ENCODE assay signal across 21 cellular contexts in genomic region chr5:141389153-141390042, GRCh38. TPM values are rescaled to one million over a fixed set of nuclear protein-coding genes. Genes with fewer than 3 reads are reported as not detected.
A peak's percentile ranks its signal among the peaks of the same experiment; 100 is the strongest.
DNase-seq lines count a peak whose midpoint lies in the region; ATAC-seq and TF ChIP-seq lines count a peak whose summit lies in the region.
"Had no signal": no experiment of that assay in that cellular context is flagged by ENCODE, and none has a peak within 500 bp of the region (broad histone marks: within the 10 kb centered on the region; RNA-seq: fewer than 3 reads in every experiment).

No MANE protein-coding gene starts in this region.

- no peak for ATAC-seq in effector memory CD8-positive, alpha-beta T cell (replicated peaks)

- H3K4me2 ChIP-seq in neuronal stem cell (ENCODE audit: insufficient read depth, low read length, poor library complexity, severe bottlenecking), result no peak overlapping the region

- H2AFZ ChIP-seq in neuronal stem cell (ENCODE audit: low read length), result no peak overlapping the region

- intact Hi-C loops in transverse colon (cut with DNase I; ENCODE audit: low total_unique reads), result no loop called here

- no peak overlapping the region for H2BK15ac ChIP-seq in neuronal stem cell (ENCODE audit: low read length)

- peak overlapping the region; percentile 4 for H3K27ac Mint-ChIP-seq in type B pancreatic cell
- H3K27ac Mint-ChIP-seq in effector memory CD8-positive, alpha-beta T cell, result no peak overlapping the region

- H3K18ac ChIP-seq in neuronal stem cell (ENCODE audit: low read length), result peak overlapping the region; percentile 30

- DNase-seq in activated CD8-positive, alpha-beta memory T cell treated with anti-CD3 and anti-CD28 coated beads for 24 hours, result peak; percentile 40
- DNase-seq in activated CD8-positive, alpha-beta memory T cell treated with anti-CD3 and anti-CD28 coated beads, Interleukin-2, amount 50 U/mL, for 4 hours, result no peak
- no peak for DNase-seq in coronary artery (ENCODE audit: low spot score)
- DNase-seq in neuronal stem cell (ENCODE audit: low spot score), result no peak
- DNase-seq in type B pancreatic cell (ENCODE audit: extremely low spot score, unreplicated experiment), result peak; percentile 55
- no peak for DNase-seq in NCI-H1048 (lab: John Stamatoyannopoulos, UW)
- DNase-seq in transverse colon, result no peak
- no peak for DNase-seq in effector memory CD8-positive, alpha-beta T cell
- DNase-seq: BE2C; Calu3; CD4-positive, alpha-beta memory T cell; DMS53; H7; NCI-H1105 treated with DMSO at 0.1 percent for 48 hours; NCI-H1694 treated with DMSO at 0.1 percent for 48 hours; NCI-H2107; NCI-H2227 treated with DMSO at 0.1 percent for 48 hours; NCI-H526 treated with DMSO at 0.1 percent for 48 hours; RPMI8226; SIG-M5 had no signal

- in situ Hi-C loops in transverse colon (cut with MboI; ENCODE audit: low pct_ligation_motif_present in 1 of 4, low pct_unique_long_range_greater_than_20kb in 1 of 4, low sequenced_read_pairs in 3 of 4), result loop anchor here in 1 of 4 donors (25.0 kb wide), 1 partner anchor 177 kb away; the partner anchor contains the start of genes PCDHB12, PCDHB13 and PCDHB14

- no peak overlapping the region for H3K14ac ChIP-seq in neuronal stem cell (ENCODE audit: low read length)

- H2BK12ac ChIP-seq in neuronal stem cell (ENCODE audit: low read length), result no peak overlapping the region

- no peaks in the 10 kb centered on the region for H3K4me1 Mint-ChIP-seq in type B pancreatic cell (ENCODE audit: unreplicated experiment)
- H3K4me1 Mint-ChIP-seq in effector memory CD8-positive, alpha-beta T cell (ENCODE audit: low read depth in 2 of 2), result peaks cover 0 to 3% of the 10 kb centered on the region in 2 donors

- H3K27ac ChIP-seq in coronary artery, result no peak overlapping the region
- H3K27ac ChIP-seq in neuronal stem cell (replicated peaks; ENCODE audit: low read length), result no peak overlapping the region
- no peak overlapping the region for H3K27ac ChIP-seq in transverse colon
- H3K27ac ChIP-seq: 22Rv1 had no signal

- H3K79me1 ChIP-seq in neuronal stem cell (ENCODE audit: low read depth, low read length), result peaks cover 4% of the 10 kb centered on the region

- H3K27me3 Mint-ChIP-seq in type B pancreatic cell, result no peaks in the 10 kb centered on the region
- peaks cover 54 to 87% of the 10 kb centered on the region in 2 donors for H3K27me3 Mint-ChIP-seq in effector memory CD8-positive, alpha-beta T cell

- H3K9me3 Mint-ChIP-seq in type B pancreatic cell, result peaks cover 10% of the 10 kb centered on the region
- peaks cover 6 to 24% of the 10 kb centered on the region in 2 donors for H3K9me3 Mint-ChIP-seq in effector memory CD8-positive, alpha-beta T cell

- WGBS in neuronal stem cell (ENCODE audit: extremely low coverage in 2 of 2, insufficient read length in 2 of 2, insufficient replicate concordance in 1 of 2), 2 donors, result no CpG with 5 or more reads among the region's 77 CpGs
- WGBS in transverse colon (ENCODE audit: low coverage in 1 of 2), 2 donors, result 76 to 80% methylated on average over 3 to 65 of the region's 77 CpGs

- no peak overlapping the region for H2AK5ac ChIP-seq in neuronal stem cell (ENCODE audit: low read depth, low read length)

- peak overlapping the region; percentile 43 for H3K4me3 ChIP-seq in coronary artery
- peak overlapping the region in 1 of 2 donors; percentile 24 for H3K4me3 ChIP-seq in neuronal stem cell (ENCODE audit: low read length in 2 of 2)
- no peak overlapping the region for H3K4me3 ChIP-seq in transverse colon

- no peak for TF ChIP-seq EP300 in transverse colon (IDR thresholded peaks at IDR 0.05; ENCODE audit: low read depth)

- TF ChIP-seq POLR2A in transverse colon (IDR thresholded peaks at IDR 0.05), result no peak

- H3K9ac ChIP-seq in neuronal stem cell (ENCODE audit: low read depth, low read length, poor library complexity), result peak overlapping the region; percentile 51

- TF ChIP-seq CTCF in coronary artery (IDR thresholded peaks at IDR 0.05) (no peak), type B pancreatic cell (conservative IDR thresholded peaks at IDR 0.05) (no peak), transverse colon (IDR thresholded peaks at IDR 0.05) (no peak)

- H3K4ac ChIP-seq in neuronal stem cell (ENCODE audit: low read length), result no peak overlapping the region

- no peak overlapping the region for H4K91ac ChIP-seq in neuronal stem cell (ENCODE audit: low read depth, low read length, poor library complexity)

- H2BK120ac ChIP-seq in neuronal stem cell (ENCODE audit: low read depth, low read length), result no peak overlapping the region

- peak overlapping the region; percentile 16 for H3K23ac ChIP-seq in neuronal stem cell (ENCODE audit: low read depth, low read length, poor library complexity)

- H2BK5ac ChIP-seq in neuronal stem cell (ENCODE audit: low read length), result no peak overlapping the region

- H3K36me3 Mint-ChIP-seq in type B pancreatic cell, result peaks cover 20% of the 10 kb centered on the region
- H3K36me3 Mint-ChIP-seq in effector memory CD8-positive, alpha-beta T cell (ENCODE audit: insufficient read depth), result peaks cover 6% of the 10 kb centered on the region

- peaks cover 14 to 26% of the 10 kb centered on the region in 2 donors for H3K36me3 ChIP-seq in neuronal stem cell (replicated peaks in 1 of 2; ENCODE audit: control insufficient read depth in 2 of 2, insufficient read depth in 2 of 2, low read length in 2 of 2)
- no peaks in the 10 kb centered on the region for H3K36me3 ChIP-seq in transverse colon
- H3K36me3 ChIP-seq: BE2C had no signal

- H3K9me3 ChIP-seq in neuronal stem cell (replicated peaks in 1 of 2; ENCODE audit: control insufficient read depth in 2 of 2, insufficient read depth in 1 of 2, low read depth in 1 of 2, low read length in 2 of 2) (peaks cover 40 to 70% of the 10 kb centered on the region in 2 donors), transverse colon (peaks cover 74 to 89% of the 10 kb centered on the region in 2 donors)
- H3K9me3 ChIP-seq: BE2C had no signal

- no peaks in the 10 kb centered on the region for H3K4me1 ChIP-seq in neuronal stem cell (ENCODE audit: control insufficient read depth in 2 of 2, insufficient read depth in 1 of 2, low read depth in 1 of 2, low read length in 2 of 2)
- H3K4me1 ChIP-seq in transverse colon, result no peaks in the 10 kb centered on the region
- H3K4me1 ChIP-seq: BE2C had no signal

- H3K27me3 ChIP-seq in neuronal stem cell (ENCODE audit: control insufficient read depth in 3 of 3, insufficient read depth in 3 of 3, low read depth in 1 of 3, low read length in 3 of 3), result no peaks in the 10 kb centered on the region
- peaks cover 11% of the 10 kb centered on the region for H3K27me3 ChIP-seq in transverse colon
- H3K27me3 ChIP-seq: BE2C had no signal

- no peak overlapping the region for H4K8ac ChIP-seq in neuronal stem cell (ENCODE audit: low read depth, low read length)

- no peak overlapping the region for H3K4me3 Mint-ChIP-seq in type B pancreatic cell
- H3K4me3 Mint-ChIP-seq in effector memory CD8-positive, alpha-beta T cell, result no peak overlapping the region

RNA-seq across cellular contexts. Expression of gene PCDHGB4, which starts 1.9 kb away (rescaled TPM):
- polyA plus RNA-seq in neuronal stem cell (2013, experiment 1 of 2), result 5.7 TPM
- 6.1 TPM for polyA plus RNA-seq in neuronal stem cell (2013, experiment 2 of 2)
- total RNA-seq in type B pancreatic cell (ENCODE audit: low replicate concordance), result 13.0 and 15.6 TPM in 2 replicates
- total RNA-seq in transverse colon, result 1 to 10 TPM in 2 of 4 donors, under 1 TPM in 2; 0.40 to 4.4 (median 2.4) TPM

RNA-seq across cellular contexts. Expression of gene PCDHGA8, which starts 3.0 kb away (rescaled TPM):
- 0.22 TPM for polyA plus RNA-seq in neuronal stem cell (2013, experiment 1 of 2)
- polyA plus RNA-seq in neuronal stem cell (2013, experiment 2 of 2), result 0.22 TPM
- total RNA-seq in type B pancreatic cell (ENCODE audit: low replicate concordance) (1.3 and 2.1 TPM in 2 replicates), transverse colon (10 to 100 TPM in 1 of 4 donors, 1 to 10 TPM in 3; 1.5 to 11.5 (median 2.5) TPM)
- total RNA-seq: H7 had no signal
- polyA plus RNA-seq: CD4-positive, alpha-beta memory T cell had no signal

RNA-seq across cellular contexts. Expression of gene PCDHGA7, which starts 6.9 kb away (rescaled TPM):
- polyA plus RNA-seq in neuronal stem cell (2013, experiment 1 of 2), result 0.06 TPM
- 0.04 TPM for polyA plus RNA-seq in neuronal stem cell (2013, experiment 2 of 2)
- 0.31 and 0.40 TPM in 2 replicates for total RNA-seq in type B pancreatic cell (ENCODE audit: low replicate concordance)
- 1 to 10 TPM; 2.0 to 8.6 (median 3.2) TPM for total RNA-seq in transverse colon
- total RNA-seq: H7 had no signal
- polyA plus RNA-seq: CD4-positive, alpha-beta memory T cell had no signal

RNA-seq across cellular contexts. Expression of gene PCDHGB5, which starts 8.3 kb away (rescaled TPM):
- polyA plus RNA-seq in neuronal stem cell (2013, experiment 1 of 2), result 0.39 TPM
- polyA plus RNA-seq in neuronal stem cell (2013, experiment 2 of 2), result 0.36 TPM
- total RNA-seq in type B pancreatic cell (ENCODE audit: low replicate concordance) (2.6 and 8.1 TPM in 2 replicates), transverse colon (10 to 100 TPM in 2 of 4 donors, 1 to 10 TPM in 2; 5.3 to 23.3 (median 9.2) TPM)
- total RNA-seq: H7 had no signal

RNA-seq across cellular contexts. Expression of gene PCDHGA9, which starts 13.2 kb away (rescaled TPM):
- 0.26 TPM for polyA plus RNA-seq in neuronal stem cell (2013, experiment 1 of 2)
- 0.24 TPM for polyA plus RNA-seq in neuronal stem cell (2013, experiment 2 of 2)
- total RNA-seq in type B pancreatic cell (ENCODE audit: low replicate concordance), result 0.97 and 2.2 TPM in 2 replicates
- 1 to 10 TPM; 1.2 to 4.6 (median 3.4) TPM for total RNA-seq in transverse colon

Comparison
In these comparisons a context has a peak if more than half of its experiments do, and no peak if none do; other contexts are left out.
1. DNase-seq: peak in activated CD8-positive, alpha-beta memory T cell treated with anti-CD3 and anti-CD28 coated beads for 24 hours (single experiment) and type B pancreatic cell (single experiment); none in activated CD8-positive, alpha-beta memory T cell treated with anti-CD3 and anti-CD28 coated beads, Interleukin-2, amount 50 U/mL, for 4 hours (single experiment), coronary artery (single experiment), neuronal stem cell (single experiment), NCI-H1048 (single experiment), transverse colon (single experiment) and effector memory CD8-positive, alpha-beta T cell (0 of 3).